32 cellular contexts compared by ENCODE assay signal in genomic region chr6:164404802-164405488, GRCh38.
"Had no signal": no experiment of that assay in that cellular context is flagged by ENCODE, and none has a peak within 500 bp of the region (broad histone marks: within the 10 kb centered on the region; RNA-seq: fewer than 3 reads in every experiment).

No MANE protein-coding gene starts in this region.

- H3K36me3 ChIP-seq: brain microvascular endothelial cell, MG63, SJCRH30, WERI-Rb-1 had no signal

- H3K4me3 Mint-ChIP-seq: activated CD4-positive, alpha-beta T cell treated with anti-CD3 and anti-CD28 coated beads, Interleukin-2, amount 10 ng/mL, durations not matched to agents 7 days and 5 days; activated naive CD4-positive, alpha-beta T cell treated with anti-CD3 and anti-CD28 coated beads for 36 hours; activated naive CD8-positive, alpha-beta T cell treated with anti-CD3 and anti-CD28 coated beads for 36 hours; activated T-cell treated with anti-CD3 and anti-CD28 coated beads, Interleukin-2, amount 50 U/mL, for 4 hours; activated T-helper 1 cell treated with anti-CD3 and anti-CD28 coated beads, Interleukin-12 subunit alpha, Interleukin-12 subunit beta, Interleukin-2, Interleukin-4 antibody, amounts not matched to agents 30 ng/mL and 10 ng/mL and 1 ng/mL, durations not matched to agents 14 hours and 24 hours and 36 hours; T-helper 1 cell treated with Interleukin-12 subunit alpha and Interleukin-12 subunit beta and Interleukin-4 antibody, amounts not matched to agents 30 μg/mL and 1 μg/mL, for 36 hours; T-helper 2 cell treated with Interferon-gamma antibody and Interleukin-4, amounts not matched to agents 5 μg/mL and 100 μg/mL, for 36 hours had no signal

- H3K27me3 Mint-ChIP-seq: activated CD4-positive, alpha-beta T cell treated with anti-CD3 and anti-CD28 coated beads, Interleukin-2, amount 10 ng/mL, durations not matched to agents 7 days and 5 days; activated naive CD8-positive, alpha-beta T cell treated with anti-CD3 and anti-CD28 coated beads for 36 hours had no signal

- H3K27ac ChIP-seq: brain microvascular endothelial cell, SJCRH30, SK-N-MC, WERI-Rb-1 had no signal

- ATAC-seq: activated T-cell treated with anti-CD3 and anti-CD28 coated beads, Interleukin-2, amount 50 U/mL, for 4 hours had no signal

- DNase-seq: activated CD4-positive, alpha-beta T cell treated with anti-CD3 and anti-CD28 coated beads, Interleukin-2, amount 10 ng/mL, durations not matched to agents 7 days and 5 days; activated CD4-positive, alpha-beta T cell treated with anti-CD3 and anti-CD28 coated beads, Interleukin-2, amount 50 U/mL, for 48 hours; activated CD8-positive, alpha-beta memory T cell treated with anti-CD3 and anti-CD28 coated beads, Interleukin-2, amount 50 U/mL, for 4 hours; activated gamma-delta T cell treated with Interleukin-2 at 50 U/mL for 16 hours; activated naive CD4-positive, alpha-beta T cell treated with anti-CD3 and anti-CD28 coated beads for 36 hours; activated naive CD8-positive, alpha-beta T cell treated with anti-CD3 and anti-CD28 coated beads for 36 hours; activated T-cell treated with anti-CD3 and anti-CD28 coated beads for 4 hours; activated T-cell treated with anti-CD3 and anti-CD28 coated beads, Interleukin-2, amount 50 U/mL, for 4 hours; amniotic stem cell; aorta; brain microvascular endothelial cell; central memory CD4-positive, alpha-beta T cell; Kasumi-1; KG1; MG63; NCI-H1048; NCI-H1105 treated with DMSO at 0.1 percent for 48 hours; NCI-H1436; NCI-H1694; NCI-H1930; NCI-H2081 treated with DMSO at 0.1 percent for 48 hours; NCI-H226; NCI-H446 treated with DMSO at 0.1 percent for 48 hours; NCI-H524 treated with DMSO at 0.1 percent for 48 hours; NK-92 treated with Interleukin-12 subunit alpha and Interleukin-12 subunit beta, amount 100 ng/mL, for 24 hours; SHP77; SJCRH30; WERI-Rb-1 had no signal

- H3K9me3 Mint-ChIP-seq: activated CD4-positive, alpha-beta T cell treated with anti-CD3 and anti-CD28 coated beads, Interleukin-2, amount 10 ng/mL, durations not matched to agents 7 days and 5 days; activated naive CD4-positive, alpha-beta T cell treated with anti-CD3 and anti-CD28 coated beads for 36 hours; activated naive CD8-positive, alpha-beta T cell treated with anti-CD3 and anti-CD28 coated beads for 36 hours; activated T-helper 1 cell treated with anti-CD3 and anti-CD28 coated beads, Interleukin-12 subunit alpha, Interleukin-12 subunit beta, Interleukin-2, Interleukin-4 antibody, amounts not matched to agents 30 ng/mL and 10 ng/mL and 1 ng/mL, durations not matched to agents 14 hours and 24 hours and 36 hours had no signal

- H3K4me3 ChIP-seq: MG63, SJCRH30, SK-N-MC had no signal

- H3K4me1 Mint-ChIP-seq: activated CD4-positive, alpha-beta T cell treated with anti-CD3 and anti-CD28 coated beads, Interleukin-2, amount 10 ng/mL, durations not matched to agents 7 days and 5 days; activated naive CD8-positive, alpha-beta T cell treated with anti-CD3 and anti-CD28 coated beads for 36 hours had no signal

- H3K4me1 ChIP-seq: SJCRH30 had no signal

- H3K36me3 Mint-ChIP-seq: activated naive CD8-positive, alpha-beta T cell treated with anti-CD3 and anti-CD28 coated beads for 36 hours had no signal

- H3K27me3 ChIP-seq: brain microvascular endothelial cell, MG63, SJCRH30 had no signal

- H3K9me3 ChIP-seq: MG63, SJCRH30 had no signal

- H3K27ac Mint-ChIP-seq: activated CD4-positive, alpha-beta T cell treated with anti-CD3 and anti-CD28 coated beads, Interleukin-2, amount 10 ng/mL, durations not matched to agents 7 days and 5 days; activated naive CD4-positive, alpha-beta T cell treated with anti-CD3 and anti-CD28 coated beads for 36 hours; activated naive CD8-positive, alpha-beta T cell treated with anti-CD3 and anti-CD28 coated beads for 36 hours; activated T-helper 1 cell treated with anti-CD3 and anti-CD28 coated beads, Interleukin-12 subunit alpha, Interleukin-12 subunit beta, Interleukin-2, Interleukin-4 antibody, amounts not matched to agents 30 ng/mL and 10 ng/mL and 1 ng/mL, durations not matched to agents 14 hours and 24 hours and 36 hours; T-helper 1 cell treated with Interleukin-12 subunit alpha and Interleukin-12 subunit beta and Interleukin-4 antibody, amounts not matched to agents 30 μg/mL and 1 μg/mL, for 36 hours; T-helper 2 cell treated with Interferon-gamma antibody and Interleukin-4, amounts not matched to agents 5 μg/mL and 100 μg/mL, for 36 hours had no signal
